In genomic region chr4:128979934-128980333, GRCh38 we compare ENCODE assay signal across 13 cellular contexts.
A peak's percentile ranks its signal among the peaks of the same experiment; 100 is the strongest.
DNase-seq lines count a peak whose midpoint lies in the region; ATAC-seq and TF ChIP-seq lines count a peak whose summit lies in the region.
"Had no signal": no experiment of that assay in that cellular context is flagged by ENCODE, and none has a peak within 500 bp of the region (broad histone marks: within the 10 kb centered on the region; RNA-seq: fewer than 3 reads in every experiment).

No MANE protein-coding gene starts in this region.

- TF ChIP-seq EP300 in gastroesophageal sphincter (IDR thresholded peaks at IDR 0.05) = no peak

- ATAC-seq in SK-N-SH treated with all-trans-retinoic acid at 6 μM for 48 hours = peak; percentile 82
- ATAC-seq in gastroesophageal sphincter = no peak
- no peak for ATAC-seq in aorta (ENCODE audit: low FRiP score)
- ATAC-seq: naive thymus-derived CD8-positive, alpha-beta T cell had no signal

- no peak overlapping the region for H3K4me3 ChIP-seq in gastroesophageal sphincter
- H3K4me3 ChIP-seq in aorta (ENCODE audit: low read length in 2 of 2) = no peak overlapping the region
- H3K4me3 ChIP-seq: transverse colon had no signal

- H3K27ac ChIP-seq in gastroesophageal sphincter = no peak overlapping the region
- no peak overlapping the region for H3K27ac ChIP-seq in aorta (ENCODE audit: low read depth in 1 of 2, low read length in 2 of 2)
- H3K27ac ChIP-seq: 22Rv1, transverse colon had no signal

- H3K36me3 ChIP-seq in gastroesophageal sphincter (no peaks in the 10 kb centered on the region), aorta (ENCODE audit: control insufficient read depth in 1 of 2, insufficient read depth in 2 of 2, low read length in 1 of 2) (no peaks in the 10 kb centered on the region)
- H3K36me3 ChIP-seq: transverse colon had no signal

- intact Hi-C loops in aorta (cut with DNase I) = no loop called here

- H3K27me3 ChIP-seq in gastroesophageal sphincter (no peaks in the 10 kb centered on the region), aorta (ENCODE audit: control insufficient read depth in 1 of 2, insufficient read depth in 2 of 2, low read length in 1 of 2) (no peaks in the 10 kb centered on the region)
- H3K27me3 ChIP-seq: transverse colon had no signal

- no peaks in the 10 kb centered on the region for H3K4me1 ChIP-seq in gastroesophageal sphincter
- peaks cover 0 to 3% of the 10 kb centered on the region in 2 donors for H3K4me1 ChIP-seq in aorta (ENCODE audit: control insufficient read depth in 1 of 2, insufficient read depth in 2 of 2, low read length in 2 of 2)
- H3K4me1 ChIP-seq: transverse colon had no signal

- TF ChIP-seq POLR2A in gastroesophageal sphincter (IDR thresholded peaks at IDR 0.05) = no peak

- no peaks in the 10 kb centered on the region for H3K9me3 ChIP-seq in gastroesophageal sphincter
- no peaks in the 10 kb centered on the region for H3K9me3 ChIP-seq in aorta (ENCODE audit: control insufficient read depth, low read length)
- H3K9me3 ChIP-seq: transverse colon had no signal

- DNase-seq in NCI-H82 (lab: John Stamatoyannopoulos, UW) (peak; percentile 17), NCI-H82 treated with DMSO at 0.1 percent for 48 hours (lab: John Stamatoyannopoulos, UW; ENCODE audit: unreplicated experiment) (no peak), fibroblast of the conjunctiva (ENCODE audit: low read depth) (peak; percentile 51), smooth muscle cell of the brain vasculature (ENCODE audit: low read depth, low spot score) (peak; percentile 9), DMS153 (lab: John Stamatoyannopoulos, UW) (no peak), aorta (no peak)
- DNase-seq: activated CD4-positive, alpha-beta T cell treated with anti-CD3 and anti-CD28 coated beads for 48 hours; naive thymus-derived CD8-positive, alpha-beta T cell; stimulated activated CD4-positive, alpha-beta T cell treated with anti-CD3 and anti-CD28 coated beads, Interleukin-4, amount 100 ng/mL, for 1 hour; transverse colon had no signal

- no peak for TF ChIP-seq CTCF in gastroesophageal sphincter (IDR thresholded peaks at IDR 0.05)

TF ChIP-seq in SK-N-SH treated with all-trans-retinoic acid at 6 μM for 48 hours, 23 proteins besides CTCF, POLR2A, EP300 and RAD21:
- TF ChIP-seq TCF4 (CRISPR knock-in tag; IDR thresholded peaks at IDR 0.05; ENCODE audit: borderline replicate concordance) (no peak), ZC3H10 (CRISPR knock-in tag; IDR thresholded peaks at IDR 0.05) (0 out of 2 replicates have a peak, but pooled peaks have one; percentile 41), CSRNP3 (CRISPR knock-in tag; IDR thresholded peaks at IDR 0.05) (no peak), ISL1 (CRISPR knock-in tag; IDR thresholded peaks at IDR 0.05) (peak; percentile 53; the same call in 1 of the 2 replicates)

Comparison
In these comparisons a context has a peak if more than half of its experiments do, and no peak if none do; other contexts are left out.
1. DNase-seq: peak in NCI-H82 (single experiment), fibroblast of the conjunctiva (single experiment) and smooth muscle cell of the brain vasculature (single experiment); none in NCI-H82 treated with DMSO at 0.1 percent for 48 hours (single experiment), DMS153 (single experiment) and aorta (0 of 2).